In the genomic region with DNA sequence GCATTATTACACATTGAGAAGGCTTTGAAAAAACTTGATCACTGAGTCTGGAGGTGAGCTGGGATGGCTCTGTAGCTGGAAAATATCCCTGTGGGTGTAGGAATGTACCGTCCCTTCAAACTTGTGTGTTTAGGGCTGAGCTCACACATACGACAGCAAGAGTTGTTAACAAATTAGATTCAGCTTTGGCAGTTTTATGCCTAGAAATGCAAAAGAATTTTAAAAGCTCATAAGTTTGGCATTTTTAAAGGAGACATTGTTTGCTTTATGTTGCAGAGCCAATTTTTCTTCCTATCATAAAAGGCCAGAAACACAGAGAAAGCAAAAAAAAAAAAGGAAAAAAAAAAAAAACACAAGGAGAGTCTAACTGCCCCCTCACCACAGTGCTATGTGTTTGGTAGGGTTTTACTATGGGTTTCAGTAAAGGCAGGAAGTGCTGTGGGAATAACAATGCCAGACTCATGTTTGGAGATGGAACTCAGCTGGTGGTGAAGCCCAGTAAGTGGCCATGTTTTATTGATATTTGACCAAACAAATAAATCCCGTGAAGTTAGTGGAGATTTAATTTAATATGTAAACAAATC, we compare ENCODE assay signal across 9 cellular contexts.
DNase-seq lines count a peak whose midpoint lies in the region; ATAC-seq and TF ChIP-seq lines count a peak whose summit lies in the region.
"Had no signal": no experiment of that assay in that cellular context is flagged by ENCODE, and none has a peak within 500 bp of the region (broad histone marks: within the 10 kb centered on the region; RNA-seq: fewer than 3 reads in every experiment).

No MANE protein-coding gene starts in this region.

- CTCF ChIA-PET in CD8-positive, alpha-beta T cell (lab: Charles Lee): interaction anchor here (0.8 to 4.7 kb wide), 11 partner anchors 9 to 868 kb away, joined by 3 to 21 read pairs (median 4); no protein-coding TSS in a partner anchor

- POLR2A ChIA-PET in CD8-positive, alpha-beta T cell (lab: Charles Lee): interaction anchor here (0.6 to 26.7 kb wide), 15 partner anchors 8 to 868 kb away, joined by 3 to 472 read pairs (median 6); no protein-coding TSS in a partner anchor

- H3K27ac ChIP-seq in CD8-positive, alpha-beta T cell (ENCODE audit: low read depth, low read length): peak overlapping the region; percentile 72
- H3K27ac ChIP-seq in brain microvascular endothelial cell: no peak overlapping the region

- in situ Hi-C loops in brain microvascular endothelial cell (cut with HindIII; ENCODE audit: low pct_ligation_motif_present, low sequenced_read_pairs): no loop called here

- intact Hi-C loops in CD8-positive, alpha-beta T cell (cut with DNase I, micrococcal nuclease): loop anchor here in 1 of 2 experiments (10.0 kb wide), 1 partner anchor 286 kb away; no protein-coding TSS in a partner anchor
- intact Hi-C loops in natural killer cell (cut with micrococcal nuclease): no loop called here

- H3K27me3 Mint-ChIP-seq in CD8-positive, alpha-beta T cell (ENCODE audit: low read depth): no peaks in the 10 kb centered on the region
- no peaks in the 10 kb centered on the region; the same call in 1 of the 2 replicates for H3K27me3 Mint-ChIP-seq in HFFc6 (ENCODE audit: insufficient read depth)
- no peaks in the 10 kb centered on the region for H3K27me3 Mint-ChIP-seq in natural killer cell (ENCODE audit: low read depth in 2 of 2)

- DNase-seq in CD8-positive, alpha-beta T cell: no peak
- DNase-seq in HFFc6 (peak; percentile 80), brain microvascular endothelial cell (peak; percentile 4), natural killer cell (no peak), middle frontal gyrus (ENCODE audit: extremely low spot score, low spot score) (no peak), D341Med (ENCODE audit: low spot score) (no peak)
- DNase-seq in stimulated activated CD4-positive, alpha-beta T cell treated with anti-CD3 and anti-CD28 coated beads, Interleukin-12 subunit alpha, Interleukin-12 subunit beta, amount 100 ng/mL, for 4 hours: no peak
- DNase-seq: OCI-M1 had no signal

- peak overlapping the region; percentile 99 for H3K27ac Mint-ChIP-seq in CD8-positive, alpha-beta T cell
- H3K27ac Mint-ChIP-seq in HFFc6 (peak overlapping the region; percentile 77), natural killer cell (peak overlapping the region; percentile 47 to 56)

- H3K9me3 ChIP-seq in CD8-positive, alpha-beta T cell (ENCODE audit: low read length): no peaks in the 10 kb centered on the region

- H3K4me1 Mint-ChIP-seq in CD8-positive, alpha-beta T cell (ENCODE audit: low read depth): peaks cover 87% of the 10 kb centered on the region
- H3K4me1 Mint-ChIP-seq in HFFc6 (ENCODE audit: low read depth) (peaks cover 36% of the 10 kb centered on the region), natural killer cell (peaks cover 59 to 74% of the 10 kb centered on the region in 2 donors)

- no peak for ATAC-seq in CD8-positive, alpha-beta T cell
- ATAC-seq in natural killer cell (no peak), GM21825 (IDR thresholded peaks at IDR 0.05; ENCODE audit: unreplicated experiment) (no peak)

- H3K36me3 ChIP-seq in CD8-positive, alpha-beta T cell (ENCODE audit: insufficient read depth, low read length): peaks cover 23% of the 10 kb centered on the region
- H3K36me3 ChIP-seq in brain microvascular endothelial cell (replicated peaks): no peaks in the 10 kb centered on the region

- H3K9me3 Mint-ChIP-seq in CD8-positive, alpha-beta T cell: no peaks in the 10 kb centered on the region
- no peaks in the 10 kb centered on the region for H3K9me3 Mint-ChIP-seq in HFFc6
- H3K9me3 Mint-ChIP-seq in natural killer cell: no peaks in the 10 kb centered on the region

- no peak for TF ChIP-seq CTCF in CD8-positive, alpha-beta T cell (IDR thresholded peaks at IDR 0.05)
- TF ChIP-seq CTCF in HFFc6 (IDR thresholded peaks at IDR 0.05) (no peak), brain microvascular endothelial cell (IDR thresholded peaks at IDR 0.05; ENCODE audit: low read depth, low read length, missing control alignments) (no peak), natural killer cell (IDR thresholded peaks at IDR 0.05) (no peak)

- H3K27me3 ChIP-seq in CD8-positive, alpha-beta T cell (ENCODE audit: insufficient read depth, low read length): no peaks in the 10 kb centered on the region
- H3K27me3 ChIP-seq in brain microvascular endothelial cell (replicated peaks): no peaks in the 10 kb centered on the region

- H3K4me3 Mint-ChIP-seq in CD8-positive, alpha-beta T cell: peak overlapping the region; percentile 81
- H3K4me3 Mint-ChIP-seq in HFFc6 (peak overlapping the region; percentile 33; the same call in 1 of the 2 replicates), natural killer cell (peak overlapping the region; percentile 40)

- peaks cover 86% of the 10 kb centered on the region for H3K36me3 Mint-ChIP-seq in CD8-positive, alpha-beta T cell
- H3K36me3 Mint-ChIP-seq in HFFc6 (ENCODE audit: low read depth): no peaks in the 10 kb centered on the region
- peaks cover 9% of the 10 kb centered on the region for H3K36me3 Mint-ChIP-seq in natural killer cell

- peak overlapping the region; percentile 63 for H3K4me3 ChIP-seq in CD8-positive, alpha-beta T cell (ENCODE audit: low read depth, low read length)
- no peak overlapping the region for H3K4me3 ChIP-seq in brain microvascular endothelial cell (ENCODE audit: low read depth, low read length)

- peaks cover 91% of the 10 kb centered on the region for H3K4me1 ChIP-seq in CD8-positive, alpha-beta T cell (ENCODE audit: insufficient read depth, low read length)

Comparison
In these comparisons a context has a peak if more than half of its experiments do, and no peak if none do; other contexts are left out.
1. DNase-seq: peak in HFFc6 (single experiment) and brain microvascular endothelial cell (single experiment); none in CD8-positive, alpha-beta T cell (0 of 7), natural killer cell (single experiment), middle frontal gyrus (single experiment), D341Med (single experiment) and stimulated activated CD4-positive, alpha-beta T cell treated with anti-CD3 and anti-CD28 coated beads, Interleukin-12 subunit alpha, Interleukin-12 subunit beta, amount 100 ng/mL, for 4 hours (single experiment).
2. Peak in every context shown above with its lines, with median percentiles within 50 percentile points of each other: H3K27ac Mint-ChIP-seq and H3K4me3 Mint-ChIP-seq.